In genomic region chr15:78640840-78641733, GRCh38 we compare ENCODE assay signal across 8 cellular contexts. TPM values are rescaled to one million over a fixed set of nuclear protein-coding genes. Genes with fewer than 3 reads are reported as not detected.
A peak's percentile ranks its signal among the peaks of the same experiment; 100 is the strongest.
DNase-seq lines count a peak whose midpoint lies in the region; ATAC-seq, FAIRE-seq and TF ChIP-seq lines count a peak whose summit lies in the region.

TSS of gene CHRNB4 (minus strand) at chr15:78641210. CDS start at chr15:78641133, 77 bp downstream.

- peaks cover 9% of the 10 kb centered on the region for H3K4me1 Mint-ChIP-seq in stimulated activated naive CD8-positive, alpha-beta T cell treated with anti-CD3 and anti-CD28 coated beads, Interleukin-15, Interleukin-2, amounts not matched to agents 100 ng/mL and 50 ng/mL, for 24 hours (ENCODE audit: low read depth)

- H3K27ac ChIP-seq in adrenal gland: peak within 1 kb of the TSS in 1 of 5 donors; percentile 52

- no peaks in the 10 kb centered on the region for H3K27me3 ChIP-seq in adrenal gland

- H3K9me3 Mint-ChIP-seq in stimulated activated naive CD8-positive, alpha-beta T cell treated with anti-CD3 and anti-CD28 coated beads, Interleukin-15, Interleukin-2, amounts not matched to agents 100 ng/mL and 50 ng/mL, for 24 hours: no peaks in the 10 kb centered on the region

- peak; percentile 41 for DNase-seq in stimulated activated CD4-positive, alpha-beta T cell treated with anti-CD3 and anti-CD28 coated beads, Interleukin-15, amount 100 ng/mL, for 24 hours
- no peak for DNase-seq in stimulated activated CD4-positive, alpha-beta T cell treated with anti-CD3 and anti-CD28 coated beads, Interleukin-12 subunit alpha, Interleukin-12 subunit beta, amount 100 ng/mL, for 4 hours
- peak in 6 of 7 donors; percentile 37 to 51 (median 43) for DNase-seq in adrenal gland
- peak; percentile 93 for DNase-seq in iPS-NIHi7 (ENCODE audit: extremely low spot score)
- DNase-seq in GM12892 (ENCODE audit: insufficient read length): no peak
- DNase-seq in KBM-7: no peak

- in situ Hi-C loops in KBM-7 (cut with MboI; ENCODE audit: low pct_unique_long_range_greater_than_20kb, low sequenced_read_pairs): no loop called here

- no peaks in the 10 kb centered on the region for H3K36me3 Mint-ChIP-seq in stimulated activated naive CD8-positive, alpha-beta T cell treated with anti-CD3 and anti-CD28 coated beads, Interleukin-15, Interleukin-2, amounts not matched to agents 100 ng/mL and 50 ng/mL, for 24 hours (ENCODE audit: low read depth)

- FAIRE-seq in GM12892 (lab: Jason Lieb, UNC): no peak

- peaks cover 7 to 12% of the 10 kb centered on the region in 2 donors for H3K4me1 ChIP-seq in adrenal gland (replicated peaks in 1 of 2)

- no peaks in the 10 kb centered on the region for H3K36me3 ChIP-seq in adrenal gland (replicated peaks in 1 of 2)

- peak within 1 kb of the TSS; percentile 52 for H3K4me3 Mint-ChIP-seq in stimulated activated naive CD8-positive, alpha-beta T cell treated with anti-CD3 and anti-CD28 coated beads, Interleukin-15, Interleukin-2, amounts not matched to agents 100 ng/mL and 50 ng/mL, for 24 hours

- intact Hi-C loops in adrenal gland (cut with DNase I): no loop called here

- H3K27me3 Mint-ChIP-seq in stimulated activated naive CD8-positive, alpha-beta T cell treated with anti-CD3 and anti-CD28 coated beads, Interleukin-15, Interleukin-2, amounts not matched to agents 100 ng/mL and 50 ng/mL, for 24 hours: peaks cover 5% of the 10 kb centered on the region

- TF ChIP-seq POLR2A in adrenal gland (IDR thresholded peaks at IDR 0.05): no peak
- TF ChIP-seq POLR2A in GM12892 (IDR thresholded peaks at IDR 0.05; ENCODE audit: low read depth, low read length): no peak

- H3K9me3 ChIP-seq in adrenal gland (replicated peaks in 1 of 3): no peaks in the 10 kb centered on the region

- no peak for ATAC-seq in GM21515 (IDR thresholded peaks at IDR 0.05; ENCODE audit: unreplicated experiment)

- H3K4me3 ChIP-seq in adrenal gland: peak within 1 kb of the TSS in 2 of 4 donors; percentile 32 to 59

- H3K27ac Mint-ChIP-seq in stimulated activated naive CD8-positive, alpha-beta T cell treated with anti-CD3 and anti-CD28 coated beads, Interleukin-15, Interleukin-2, amounts not matched to agents 100 ng/mL and 50 ng/mL, for 24 hours: no peak within 1 kb of the TSS

- 8 to 21% (median 12%) methylated on average over 12 to 62 of the region's 65 CpGs for WGBS in adrenal gland, 4 donors

- peak in 3 of 6 experiments; percentile 16 to 27 (median 24) for TF ChIP-seq CTCF in adrenal gland (IDR thresholded peaks at IDR 0.05)

RNA-seq across cellular contexts. Expression of gene CHRNB4, which starts in this region (rescaled TPM):
- total RNA-seq in adrenal gland: 1 to 10 TPM in 3 of 8 donors, under 1 TPM in 5; 0.24 to 4.5 (median 0.82) TPM
- 1 to 10 TPM in 2 of 3 donors, under 1 TPM in 1; 0.34 to 5.7 (median 1.9) TPM for polyA plus RNA-seq in adrenal gland
- polyA plus RNA-seq in GM12892 (2012; ENCODE audit: missing spikeins): not detected

Comparison
In these comparisons a context has a peak if more than half of its experiments do, and no peak if none do; other contexts are left out.
1. DNase-seq: peak in stimulated activated CD4-positive, alpha-beta T cell treated with anti-CD3 and anti-CD28 coated beads, Interleukin-15, amount 100 ng/mL, for 24 hours (single experiment), adrenal gland (6 of 7) and iPS-NIHi7 (single experiment); none in stimulated activated CD4-positive, alpha-beta T cell treated with anti-CD3 and anti-CD28 coated beads, Interleukin-12 subunit alpha, Interleukin-12 subunit beta, amount 100 ng/mL, for 4 hours (single experiment), GM12892 (single experiment) and KBM-7 (single experiment).